ENCODE assay signal across 8 cellular contexts in genomic region chr19:9205506-9206113, GRCh38. TPM values are rescaled to one million over a fixed set of nuclear protein-coding genes. Genes with fewer than 3 reads are reported as not detected.
A peak's percentile ranks its signal among the peaks of the same experiment; 100 is the strongest.
DNase-seq lines count a peak whose midpoint lies in the region; ATAC-seq and TF ChIP-seq lines count a peak whose summit lies in the region.

No MANE protein-coding gene starts in this region.

- H3K4me1 Mint-ChIP-seq in naive thymus-derived CD4-positive, alpha-beta T cell, result peaks cover 0 to 8% (median 0%) of the 10 kb centered on the region in 7 donors

- H3K36me3 ChIP-seq in BJ (ENCODE audit: control insufficient read depth, insufficient read depth, low read length) (no peaks in the 10 kb centered on the region), NT2/D1 (ENCODE audit: insufficient read depth, insufficient read length, low read length) (no peaks in the 10 kb centered on the region)
- no peaks in the 10 kb centered on the region for H3K36me3 ChIP-seq in naive thymus-derived CD4-positive, alpha-beta T cell (ENCODE audit: control insufficient read depth in 2 of 3, insufficient read depth in 3 of 3, low read length in 3 of 3)

- POLR2A ChIA-PET in BJ (lab: Charles Lee), result no interaction called here
- POLR2A ChIA-PET in naive thymus-derived CD4-positive, alpha-beta T cell (lab: Charles Lee), result no interaction called here

- H3K4me1 ChIP-seq in NT2/D1 (ENCODE audit: insufficient read depth, insufficient read length), result no peaks in the 10 kb centered on the region
- H3K4me1 ChIP-seq in naive thymus-derived CD4-positive, alpha-beta T cell (ENCODE audit: control insufficient read depth in 2 of 2, insufficient read depth in 2 of 2, low read length in 2 of 2), result no peaks in the 10 kb centered on the region

- no peaks in the 10 kb centered on the region for H3K36me3 Mint-ChIP-seq in naive thymus-derived CD4-positive, alpha-beta T cell

- CTCF ChIA-PET in BJ (lab: Yijun Ruan, JAX), result interaction anchor here (0.6 to 3.1 kb wide), 15 partner anchors 9 to 599 kb away, joined by 3 to 17 read pairs (median 4); no protein-coding TSS in a partner anchor
- CTCF ChIA-PET in naive thymus-derived CD4-positive, alpha-beta T cell (lab: Charles Lee), result interaction anchor here (0.7 to 2.3 kb wide), 10 partner anchors 35 to 593 kb away, joined by 3 to 10 read pairs (median 4); partner anchors contain the start of gene ZNF559

- peak; percentile 69 for ATAC-seq in naive thymus-derived CD4-positive, alpha-beta T cell
- ATAC-seq in GM19328 (IDR thresholded peaks at IDR 0.05; ENCODE audit: unreplicated experiment), result no peak

- H3K4me3 ChIP-seq in BJ (ENCODE audit: low read depth, low read length), result peak overlapping the region; percentile 43
- no peak overlapping the region for H3K4me3 ChIP-seq in NT2/D1 (ENCODE audit: insufficient read length, low read depth)
- H3K4me3 ChIP-seq in epithelial cell of esophagus (ENCODE audit: low read length), result no peak overlapping the region
- H3K4me3 ChIP-seq in naive thymus-derived CD4-positive, alpha-beta T cell (ENCODE audit: low read length), result no peak overlapping the region

- H3K27ac Mint-ChIP-seq in naive thymus-derived CD4-positive, alpha-beta T cell, result no peak overlapping the region

- no peaks in the 10 kb centered on the region for H3K27me3 ChIP-seq in BJ (ENCODE audit: control insufficient read depth, insufficient read depth, low read length)
- H3K27me3 ChIP-seq in NT2/D1 (ENCODE audit: insufficient read depth, insufficient read length), result peaks cover 5% of the 10 kb centered on the region
- no peaks in the 10 kb centered on the region for H3K27me3 ChIP-seq in naive thymus-derived CD4-positive, alpha-beta T cell (ENCODE audit: control insufficient read depth in 2 of 2, insufficient read depth in 2 of 2, low read length in 2 of 2)

- DNase-seq in BJ (ENCODE audit: low read depth), result peak; percentile 2
- peak; percentile 39 for DNase-seq in HCEC 1CT
- peak; percentile 48 for DNase-seq in NT2/D1 (ENCODE audit: low read depth, low spot score)
- peak; percentile 79 for DNase-seq in activated CD8-positive, alpha-beta memory T cell treated with anti-CD3 and anti-CD28 coated beads, Interleukin-2, amount 50 U/mL, for 48 hours
- DNase-seq in epithelial cell of esophagus (ENCODE audit: low read depth), result peak; percentile 60
- peak; percentile 36 to 63 (median 53) for DNase-seq in naive thymus-derived CD4-positive, alpha-beta T cell
- peak; percentile 33 for DNase-seq in stimulated activated CD8-positive, alpha-beta memory T cell treated with anti-CD3 and anti-CD28 coated beads, Interleukin-7, amount 100 ng/mL, for 24 hours (ENCODE audit: low read depth)

- no peak overlapping the region for H3K27ac ChIP-seq in naive thymus-derived CD4-positive, alpha-beta T cell (ENCODE audit: low read depth, low read length)

- intact Hi-C loops in naive thymus-derived CD4-positive, alpha-beta T cell (cut with micrococcal nuclease), result loop anchor here (1.0 to 10.0 kb wide), 8 partner anchors 69 to 591 kb away; partner anchors contain the start of genes ZNF266 (in 1 of the 2), ZNF559 (in 1 of the 2) and ZNF561 (in 1 of the 2)

- peaks cover 0 to 22% (median 6%) of the 10 kb centered on the region in 5 donors for H3K27me3 Mint-ChIP-seq in naive thymus-derived CD4-positive, alpha-beta T cell

- peaks cover 0 to 2% (median 0%) of the 10 kb centered on the region in 11 donors for H3K9me3 Mint-ChIP-seq in naive thymus-derived CD4-positive, alpha-beta T cell

- H3K9ac ChIP-seq in NT2/D1 (ENCODE audit: insufficient read length, low read depth), result no peak overlapping the region

- no peaks in the 10 kb centered on the region for H3K9me3 ChIP-seq in NT2/D1 (ENCODE audit: insufficient read depth, low read length)
- no peaks in the 10 kb centered on the region for H3K9me3 ChIP-seq in naive thymus-derived CD4-positive, alpha-beta T cell (ENCODE audit: control insufficient read depth in 2 of 3, low read length in 3 of 3)

- TF ChIP-seq CTCF in BJ (IDR thresholded peaks at IDR 0.05; ENCODE audit: insufficient read depth, low read depth, low read length), result peak; percentile 91
- TF ChIP-seq CTCF in epithelial cell of esophagus (IDR thresholded peaks at IDR 0.05; ENCODE audit: insufficient read depth, low read depth, low read length, missing control alignments), result peak; percentile 89

- H3K4me3 Mint-ChIP-seq in naive thymus-derived CD4-positive, alpha-beta T cell, result peak overlapping the region in 9 of 10 donors; percentile 37 to 69 (median 56)

RNA-seq across cellular contexts. Expression of gene OR7D4, which starts 13.8 kb away (rescaled TPM):
- polyA plus RNA-seq in BJ (2011; rRNA removed), result not detected in 2 replicates
- polyA minus RNA-seq in BJ (2011; rRNA and poly(A)+ RNA removed), result not detected in 2 replicates
- not detected for total RNA-seq in naive thymus-derived CD4-positive, alpha-beta T cell
- polyA plus RNA-seq in naive thymus-derived CD4-positive, alpha-beta T cell, result not detected

RNA-seq across cellular contexts. Expression of gene OR7D2, which starts 26.8 kb away (rescaled TPM):
- not detected in 2 replicates for polyA plus RNA-seq in BJ (2011; rRNA removed)
- polyA minus RNA-seq in BJ (2011; rRNA and poly(A)+ RNA removed), result not detected in 2 replicates
- total RNA-seq in naive thymus-derived CD4-positive, alpha-beta T cell, result under 1 TPM in 1 of 5 experiments, not detected in 4; 0.82 TPM
- polyA plus RNA-seq in naive thymus-derived CD4-positive, alpha-beta T cell, result not detected

RNA-seq across cellular contexts. Expression of gene OR7E24, which starts 45.1 kb away (rescaled TPM):
- not detected in 2 replicates for polyA plus RNA-seq in BJ (2011; rRNA removed)
- polyA minus RNA-seq in BJ (2011; rRNA and poly(A)+ RNA removed), result not detected in 2 replicates
- total RNA-seq in naive thymus-derived CD4-positive, alpha-beta T cell, result not detected
- polyA plus RNA-seq in naive thymus-derived CD4-positive, alpha-beta T cell, result not detected

Comparison
In these comparisons a context has a peak if more than half of its experiments do, and no peak if none do; other contexts are left out.
1. DNase-seq: peak in every context shown above with its lines; median percentile 79 in activated CD8-positive, alpha-beta memory T cell treated with anti-CD3 and anti-CD28 coated beads, Interleukin-2, amount 50 U/mL, for 48 hours; 60 in epithelial cell of esophagus; 53 in naive thymus-derived CD4-positive, alpha-beta T cell; 48 in NT2/D1; 39 in HCEC 1CT; 33 in stimulated activated CD8-positive, alpha-beta memory T cell treated with anti-CD3 and anti-CD28 coated beads, Interleukin-7, amount 100 ng/mL, for 24 hours; 2 in BJ.